ENCODE assay signal across 1 cellular context in genomic region chr17:19312406-19312805, GRCh38.
TF ChIP-seq lines count a peak whose summit lies in the region.

No MANE protein-coding gene starts in this region.

TF ChIP-seq in SK-N-SH treated with all-trans-retinoic acid at 6 μM for 48 hours, 23 proteins besides CTCF, POLR2A, EP300 and RAD21 (continued from another document):
- TF ChIP-seq CSDC2 (CRISPR knock-in tag; IDR thresholded peaks at IDR 0.05) (no peak), ZC3H10 (CRISPR knock-in tag; IDR thresholded peaks at IDR 0.05) (no peak), ZFP3 (CRISPR knock-in tag; IDR thresholded peaks at IDR 0.05) (no peak)
